16 cellular contexts compared by ENCODE assay signal in genomic region chr2:147172493-147173185, GRCh38.
"Had no signal": no experiment of that assay in that cellular context is flagged by ENCODE, and none has a peak within 500 bp of the region (broad histone marks: within the 10 kb centered on the region; RNA-seq: fewer than 3 reads in every experiment).

No MANE protein-coding gene starts in this region.

- H3K4me1 ChIP-seq: left lung, upper lobe of right lung had no signal

- H3K9me3 ChIP-seq: left lung, ovary, upper lobe of right lung had no signal

- DNase-seq: activated CD4-positive, alpha-beta T cell treated with anti-CD3 and anti-CD28 coated beads, Interleukin-2, amount 50 U/mL, for 4 hours; activated CD4-positive, CD25-positive, alpha-beta regulatory T cell treated with anti-CD3 and anti-CD28 coated beads, Interleukin-2, amount 50 U/mL, for 72 hours; activated effector memory CD4-positive, alpha-beta T cell treated with anti-CD3 and anti-CD28 coated beads, Interleukin-2, amount 50 U/mL, for 16 hours; activated T-cell treated with anti-CD3 and anti-CD28 coated beads, Interleukin-2, amount 50 U/mL, for 4 hours; brain microvascular endothelial cell; cerebellar nuclear complex; dermis blood vessel endothelial cell; islet precursor cell; left lung; mesenchymal stem cell; ovary; small intestine; stimulated activated naive CD4-positive, alpha-beta T cell treated with Interleukin-2 at 50 U/mL for 16 hours; T-helper 9 cell; upper lobe of right lung had no signal

- H3K27me3 ChIP-seq: brain microvascular endothelial cell, left lung, ovary, upper lobe of right lung had no signal

- H3K27ac ChIP-seq: brain microvascular endothelial cell, left lung, ovary, upper lobe of right lung had no signal

- ATAC-seq: activated naive CD4-positive, alpha-beta T cell treated with anti-CD3 and anti-CD28 coated beads, Interleukin-2, amount 50 U/mL, for 72 hours; activated T-cell treated with anti-CD3 and anti-CD28 coated beads, Interleukin-2, amount 50 U/mL, for 4 hours; left lung; upper lobe of right lung had no signal

- H3K4me3 ChIP-seq: left lung, ovary, upper lobe of right lung had no signal

- H3K36me3 ChIP-seq: brain microvascular endothelial cell, left lung, ovary, upper lobe of right lung had no signal

- FAIRE-seq: small intestine had no signal
